In the genomic region with DNA sequence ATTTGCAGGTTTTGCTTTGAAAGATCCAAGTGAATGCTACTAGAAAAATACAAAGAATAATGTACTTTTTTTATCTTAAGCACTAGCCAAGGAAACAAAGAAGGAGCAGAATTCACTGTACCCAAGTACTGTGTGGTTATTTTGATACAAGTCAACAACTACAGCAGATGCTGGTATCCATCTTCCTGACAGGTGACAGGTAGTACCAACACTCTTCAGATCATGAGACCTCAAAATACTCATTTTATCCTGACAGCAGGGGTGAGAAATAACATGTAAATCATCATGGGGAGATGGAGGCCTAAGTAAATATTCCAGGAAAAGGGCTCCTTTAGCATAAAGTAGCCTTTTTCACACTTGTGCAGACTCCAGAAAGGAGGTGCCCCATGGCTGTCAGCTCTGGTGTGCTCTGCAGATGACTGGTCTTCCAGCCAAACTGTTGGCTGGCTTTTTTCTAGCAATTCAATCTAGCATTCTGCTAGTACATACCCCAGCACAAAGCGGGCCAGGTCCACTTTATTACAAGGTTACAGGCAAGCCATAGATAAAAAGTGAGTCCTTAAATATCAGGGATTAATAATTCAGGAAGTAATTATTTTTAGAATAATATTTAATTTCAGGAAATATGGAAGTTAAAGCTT, we compare ENCODE assay signal across 29 cellular contexts.
"Had no signal": no experiment of that assay in that cellular context is flagged by ENCODE, and none has a peak within 500 bp of the region (broad histone marks: within the 10 kb centered on the region; RNA-seq: fewer than 3 reads in every experiment).

No MANE protein-coding gene starts in this region.

- H3K4me1 ChIP-seq: adrenal gland, body of pancreas, colonic mucosa had no signal

- DNase-seq: activated B cell treated with CpG ODN at 0.5 μM for 24 hours; activated CD4-positive, alpha-beta T cell treated with anti-CD3 and anti-CD28 coated beads for 48 hours; activated CD4-positive, alpha-beta T cell treated with anti-CD3 and anti-CD28 coated beads, Interleukin-2, amount 50 U/mL, for 1 hour; activated CD4-positive, alpha-beta T cell treated with anti-CD3 and anti-CD28 coated beads, Interleukin-2, amount 50 U/mL, for 48 hours; activated CD8-positive, alpha-beta memory T cell treated with anti-CD3 and anti-CD28 coated beads, Interleukin-2, amount 10 ng/mL, durations not matched to agents 7 days and 5 days; activated CD8-positive, alpha-beta memory T cell treated with anti-CD3 and anti-CD28 coated beads, Interleukin-2, amount 50 U/mL, for 4 hours; activated CD8-positive, alpha-beta T cell treated with anti-CD3 and anti-CD28 coated beads, Interleukin-2, amount 10 ng/mL, durations not matched to agents 7 days and 5 days; activated effector memory CD4-positive, alpha-beta T cell treated with anti-CD3 and anti-CD28 coated beads, Interleukin-2, amount 50 U/mL, for 16 hours; activated naive CD4-positive, alpha-beta T cell treated with anti-CD3 and anti-CD28 coated beads for 36 hours; activated naive CD8-positive, alpha-beta T cell treated with anti-CD3 and anti-CD28 coated beads for 36 hours; activated naive CD8-positive, alpha-beta T cell treated with anti-CD3 and anti-CD28 coated beads, Interleukin-2, amount 50 U/mL, for 24 hours; activated T-cell treated with anti-CD3 and anti-CD28 coated beads, Interleukin-2, amount 50 U/mL, for 1 hour; activated T-cell treated with anti-CD3 and anti-CD28 coated beads, Interleukin-2, amount 50 U/mL, for 48 hours; adrenal gland; amygdala; aorta; body of pancreas; central memory CD4-positive, alpha-beta T cell; cerebellar nuclear complex; colonic mucosa; effector CD8-positive, alpha-beta T cell; foreskin fibroblast; T-helper 1 cell; T-helper 17 cell; T1000; WERI-Rb-1 had no signal

- H3K27ac ChIP-seq: adrenal gland, body of pancreas, colonic mucosa, epithelial cell of prostate, WERI-Rb-1 had no signal

- H3K4me3 ChIP-seq: adrenal gland, body of pancreas, colonic mucosa had no signal

- H3K9me3 ChIP-seq: adrenal gland, body of pancreas, colonic mucosa had no signal

- ATAC-seq: activated CD4-positive, CD25-positive, alpha-beta regulatory T cell treated with anti-CD3 and anti-CD28 coated beads, Interleukin-2, amount 50 U/mL, for 24 hours; activated CD8-positive, alpha-beta memory T cell treated with anti-CD3 and anti-CD28 coated beads, Interleukin-2, amount 10 ng/mL, durations not matched to agents 7 days and 5 days; activated CD8-positive, alpha-beta T cell treated with anti-CD3 and anti-CD28 coated beads, Interleukin-2, amount 10 ng/mL, durations not matched to agents 7 days and 5 days; activated naive CD8-positive, alpha-beta T cell treated with anti-CD3 and anti-CD28 coated beads, Interleukin-2, amount 50 U/mL, for 24 hours; body of pancreas; esophagus mucosa; T-helper 17 cell had no signal

- H3K27me3 ChIP-seq: adrenal gland, body of pancreas, colonic mucosa had no signal
